Comparison of ENCODE assay signal across 15 cellular contexts in genomic region chr12:64656429-64656828, GRCh38. TPM values are rescaled to one million over a fixed set of nuclear protein-coding genes. Genes with fewer than 3 reads are reported as not detected.
A peak's percentile ranks its signal among the peaks of the same experiment; 100 is the strongest.
DNase-seq lines count a peak whose midpoint lies in the region; ATAC-seq lines count a peak whose summit lies in the region.
"Had no signal": no experiment of that assay in that cellular context is flagged by ENCODE, and none has a peak within 500 bp of the region (broad histone marks: within the 10 kb centered on the region; RNA-seq: fewer than 3 reads in every experiment).

No MANE protein-coding gene starts in this region.

- H3K4me1 Mint-ChIP-seq in activated CD4-positive, alpha-beta memory T cell treated with anti-CD3 and anti-CD28 coated beads for 36 hours (ENCODE audit: low read depth): peaks cover 82% of the 10 kb centered on the region
- H3K4me1 Mint-ChIP-seq in immature natural killer cell: peaks cover 80 to 92% of the 10 kb centered on the region in 2 donors
- H3K4me1 Mint-ChIP-seq in stimulated activated memory B cell treated with anti-CD40 and anti-IgM and Interleukin-4, amounts not matched to agents 10 μg/mL and 1 μg/mL and 100 μg/mL, for 72 hours: peaks cover 80% of the 10 kb centered on the region

- no peaks in the 10 kb centered on the region for H3K9me3 Mint-ChIP-seq in activated CD4-positive, alpha-beta memory T cell treated with anti-CD3 and anti-CD28 coated beads for 36 hours
- no peaks in the 10 kb centered on the region for H3K9me3 Mint-ChIP-seq in immature natural killer cell
- no peaks in the 10 kb centered on the region for H3K9me3 Mint-ChIP-seq in stimulated activated memory B cell treated with anti-CD40 and anti-IgM and Interleukin-4, amounts not matched to agents 10 μg/mL and 1 μg/mL and 100 μg/mL, for 72 hours

- ATAC-seq in stimulated activated memory B cell treated with anti-CD40 and anti-IgM and Interleukin-4, amounts not matched to agents 10 μg/mL and 1 μg/mL and 100 μg/mL, for 72 hours: no peak
- ATAC-seq in HG03025 (IDR thresholded peaks at IDR 0.05; ENCODE audit: low FRiP score, unreplicated experiment): no peak

- peaks cover 6% of the 10 kb centered on the region for H3K36me3 Mint-ChIP-seq in activated CD4-positive, alpha-beta memory T cell treated with anti-CD3 and anti-CD28 coated beads for 36 hours
- peaks cover 0 to 7% (median 0%) of the 10 kb centered on the region in 3 donors for H3K36me3 Mint-ChIP-seq in immature natural killer cell
- H3K36me3 Mint-ChIP-seq in stimulated activated memory B cell treated with anti-CD40 and anti-IgM and Interleukin-4, amounts not matched to agents 10 μg/mL and 1 μg/mL and 100 μg/mL, for 72 hours: peaks cover 25% of the 10 kb centered on the region

- intact Hi-C loops in activated CD4-positive, alpha-beta memory T cell treated with anti-CD3 and anti-CD28 coated beads for 36 hours (cut with micrococcal nuclease): no loop called here

- no peak overlapping the region for H3K4me3 Mint-ChIP-seq in activated CD4-positive, alpha-beta memory T cell treated with anti-CD3 and anti-CD28 coated beads for 36 hours
- peak overlapping the region in 4 of 5 donors; percentile 13 to 65 (median 36) for H3K4me3 Mint-ChIP-seq in immature natural killer cell
- no peak overlapping the region for H3K4me3 Mint-ChIP-seq in stimulated activated memory B cell treated with anti-CD40 and anti-IgM and Interleukin-4, amounts not matched to agents 10 μg/mL and 1 μg/mL and 100 μg/mL, for 72 hours
- H3K4me3 Mint-ChIP-seq: activated CD4-positive, alpha-beta T cell treated with anti-CD3 and anti-CD28 coated beads, Interleukin-2, amount 10 ng/mL, durations not matched to agents 7 days and 5 days had no signal

- H3K27ac Mint-ChIP-seq in activated CD4-positive, alpha-beta memory T cell treated with anti-CD3 and anti-CD28 coated beads for 36 hours: peak overlapping the region; percentile 66
- peak overlapping the region; percentile 96 to 98 (median 97) for H3K27ac Mint-ChIP-seq in immature natural killer cell
- H3K27ac Mint-ChIP-seq in stimulated activated memory B cell treated with anti-CD40 and anti-IgM and Interleukin-4, amounts not matched to agents 10 μg/mL and 1 μg/mL and 100 μg/mL, for 72 hours: peak overlapping the region; percentile 74
- H3K27ac Mint-ChIP-seq: activated CD4-positive, alpha-beta T cell treated with anti-CD3 and anti-CD28 coated beads, Interleukin-2, amount 10 ng/mL, durations not matched to agents 7 days and 5 days had no signal

- POLR2A ChIA-PET in activated CD4-positive, alpha-beta memory T cell treated with anti-CD3 and anti-CD28 coated beads for 36 hours (lab: Charles Lee): no interaction called here

- CTCF ChIA-PET in activated CD4-positive, alpha-beta memory T cell treated with anti-CD3 and anti-CD28 coated beads for 36 hours (lab: Charles Lee): no interaction called here

- DNase-seq in NCI-H510A treated with DMSO at 0.1 percent for 48 hours (lab: John Stamatoyannopoulos, UW) (peak; percentile 40), NCI-H510A (lab: John Stamatoyannopoulos, UW) (no peak), immature natural killer cell (no peak), cortex of kidney (lab: John Stamatoyannopoulos, UW) (no peak)
- no peak for DNase-seq in activated CD4-positive, alpha-beta memory T cell treated with anti-CD3 and anti-CD28 coated beads for 36 hours
- no peak for DNase-seq in effector CD4-positive, alpha-beta T cell
- DNase-seq: activated CD4-positive, alpha-beta T cell treated with anti-CD3 and anti-CD28 coated beads, Interleukin-2, amount 10 ng/mL, durations not matched to agents 7 days and 5 days; amniotic stem cell; effector CD8-positive, alpha-beta T cell; HCEC 1CT; NCI-H1694 treated with DMSO at 0.1 percent for 48 hours; stimulated activated CD4-positive, alpha-beta T cell treated with anti-CD3 and anti-CD28 coated beads, Interleukin-2, amount 100 ng/mL, for 48 hours; substantia nigra had no signal

- H3K27me3 Mint-ChIP-seq in activated CD4-positive, alpha-beta memory T cell treated with anti-CD3 and anti-CD28 coated beads for 36 hours: no peaks in the 10 kb centered on the region
- peaks cover 4 to 13% (median 11%) of the 10 kb centered on the region in 3 donors for H3K27me3 Mint-ChIP-seq in immature natural killer cell (ENCODE audit: low read depth in 3 of 3)
- H3K27me3 Mint-ChIP-seq in stimulated activated memory B cell treated with anti-CD40 and anti-IgM and Interleukin-4, amounts not matched to agents 10 μg/mL and 1 μg/mL and 100 μg/mL, for 72 hours: no peaks in the 10 kb centered on the region
- H3K27me3 Mint-ChIP-seq: activated CD4-positive, alpha-beta T cell treated with anti-CD3 and anti-CD28 coated beads, Interleukin-2, amount 10 ng/mL, durations not matched to agents 7 days and 5 days had no signal

RNA-seq across cellular contexts. Expression of gene RASSF3, which starts 46.1 kb away (rescaled TPM):
- total RNA-seq in activated CD4-positive, alpha-beta memory T cell treated with anti-CD3 and anti-CD28 coated beads for 36 hours: 10 to 100 TPM; 40.6 to 40.7 TPM
- 1 to 10 TPM; 5.2 to 6.2 (median 5.5) TPM for polyA plus RNA-seq in immature natural killer cell

Comparison
In these comparisons a context has a peak if more than half of its experiments do, and no peak if none do; other contexts are left out.
1. H3K4me3 Mint-ChIP-seq: peak in immature natural killer cell (4 of 5); none in activated CD4-positive, alpha-beta memory T cell treated with anti-CD3 and anti-CD28 coated beads for 36 hours (single experiment) and stimulated activated memory B cell treated with anti-CD40 and anti-IgM and Interleukin-4, amounts not matched to agents 10 μg/mL and 1 μg/mL and 100 μg/mL, for 72 hours (single experiment).
2. Peak in every context shown above with its lines, with median percentiles within 50 percentile points of each other: H3K27ac Mint-ChIP-seq.